In the genomic region with DNA sequence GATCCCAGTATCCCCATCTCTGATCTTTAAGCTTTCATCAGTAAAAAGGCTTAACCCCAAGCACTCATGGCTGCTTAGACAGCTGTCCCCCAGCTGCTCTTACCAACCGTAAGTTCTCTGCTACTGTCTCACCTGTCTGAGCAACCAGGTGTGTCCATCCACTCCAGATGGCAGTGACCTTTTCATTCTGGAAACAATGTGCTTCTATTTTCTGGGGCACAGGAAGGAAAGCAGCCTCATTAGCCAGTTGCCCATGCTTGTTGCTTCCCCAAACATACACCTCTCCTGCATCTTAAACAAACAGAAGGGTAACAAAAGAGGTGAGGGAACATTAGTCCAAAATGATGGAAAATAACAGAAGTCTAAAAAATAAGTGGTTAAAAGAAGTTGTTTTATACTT, we compare ENCODE assay signal across 16 cellular contexts.
A peak's percentile ranks its signal among the peaks of the same experiment; 100 is the strongest.
DNase-seq lines count a peak whose midpoint lies in the region; ATAC-seq lines count a peak whose summit lies in the region.
"Had no signal": no experiment of that assay in that cellular context is flagged by ENCODE, and none has a peak within 500 bp of the region (broad histone marks: within the 10 kb centered on the region; RNA-seq: fewer than 3 reads in every experiment).

No MANE protein-coding gene starts in this region.

- peak; percentile 57 for DNase-seq in NCI-H2107 treated with DMSO at 0.1 percent for 48 hours (lab: John Stamatoyannopoulos, UW; ENCODE audit: unreplicated experiment)
- DNase-seq in NCI-H2107 (lab: John Stamatoyannopoulos, UW) = no peak
- peak; percentile 66 for DNase-seq in NCI-H2029 treated with DMSO at 0.1 percent for 48 hours (lab: John Stamatoyannopoulos, UW)
- DNase-seq in NCI-H69 (lab: John Stamatoyannopoulos, UW) = peak; percentile 97
- DNase-seq in GM03348 (ENCODE audit: low spot score) = no peak
- DNase-seq in NCI-H2171 (lab: John Stamatoyannopoulos, UW) = no peak
- DNase-seq in activated CD4-positive, alpha-beta T cell treated with anti-CD3 and anti-CD28 coated beads, Interleukin-2, amount 50 U/mL, for 1 hour = no peak
- DNase-seq: activated CD4-positive, alpha-beta memory T cell treated with anti-CD3 and anti-CD28 coated beads for 36 hours; CD4-positive, CD25-positive, alpha-beta regulatory T cell; effector memory CD4-positive, alpha-beta T cell; erythroblast; head of caudate nucleus; lower lobe of right lung; stimulated activated naive CD4-positive, alpha-beta T cell; T-helper 1 cell had no signal

- no peak for ATAC-seq in HG03432 (IDR thresholded peaks at IDR 0.05; ENCODE audit: unreplicated experiment)
- ATAC-seq: lower lobe of right lung had no signal

Comparison
In these comparisons a context has a peak if more than half of its experiments do, and no peak if none do; other contexts are left out.
1. DNase-seq: peak in NCI-H2107 treated with DMSO at 0.1 percent for 48 hours (single experiment), NCI-H2029 treated with DMSO at 0.1 percent for 48 hours (single experiment) and NCI-H69 (single experiment); none in NCI-H2107 (single experiment), GM03348 (single experiment), NCI-H2171 (single experiment) and activated CD4-positive, alpha-beta T cell treated with anti-CD3 and anti-CD28 coated beads, Interleukin-2, amount 50 U/mL, for 1 hour (single experiment).